ENCODE assay signal across 23 cellular contexts in genomic region chr5:94888674-94889073, GRCh38.
DNase-seq lines count a peak whose midpoint lies in the region; ATAC-seq and TF ChIP-seq lines count a peak whose summit lies in the region.
"Had no signal": no experiment of that assay in that cellular context is flagged by ENCODE, and none has a peak within 500 bp of the region (broad histone marks: within the 10 kb centered on the region; RNA-seq: fewer than 3 reads in every experiment).

No MANE protein-coding gene starts in this region.

- CTCF ChIA-PET in HEK293 (lab: Yijun Ruan, JAX), result interaction anchor here (1.0 kb wide), 1 partner anchor 153 kb away, joined by 3 read pairs; no protein-coding TSS in a partner anchor
- CTCF ChIA-PET in WTC11 (lab: Charles Lee), result no interaction called here
- CTCF ChIA-PET in OCI-LY7 (lab: Charles Lee; ENCODE audit: unreplicated experiment), result no interaction called here

- H2AFZ ChIP-seq in GM23248 (no peak overlapping the region), OCI-LY7 (ENCODE audit: low read length) (no peak overlapping the region)

- POLR2A ChIA-PET in HEK293 (lab: Yijun Ruan, JAX) (no interaction called here), WTC11 (lab: Charles Lee) (no interaction called here), OCI-LY7 (lab: Charles Lee) (no interaction called here)

- H3K4me3 ChIP-seq in GM23248 (no peak overlapping the region), HEK293 (ENCODE audit: low read depth, low read length) (no peak overlapping the region), epithelial cell of esophagus (ENCODE audit: low read length) (no peak overlapping the region), OCI-LY7 (ENCODE audit: low read depth, low read length, poor library complexity, severe bottlenecking) (no peak overlapping the region)
- H3K4me3 ChIP-seq: BLaER1 treated with 17β-estradiol and CSF1 and Interleukin-3, amounts not matched to agents 10 nM and 100 nM; GM12878; HAP-1 had no signal

- no peak for TF ChIP-seq CTCF in HEK293 (tag by site-specific recombination; IDR thresholded peaks at IDR 0.05)
- TF ChIP-seq CTCF in WTC11 (IDR thresholded peaks at IDR 0.05), result no peak
- no peak for TF ChIP-seq CTCF in epithelial cell of esophagus (IDR thresholded peaks at IDR 0.05; ENCODE audit: insufficient read depth, low read depth, low read length, missing control alignments)
- no peak for TF ChIP-seq CTCF in OCI-LY7 (conservative IDR thresholded peaks at IDR 0.05; ENCODE audit: low read length)
- no peak for TF ChIP-seq CTCF in GM20000 (IDR thresholded peaks at IDR 0.05; ENCODE audit: extremely low read depth, missing control alignments)

- no peaks in the 10 kb centered on the region for H3K79me2 ChIP-seq in GM23248 (ENCODE audit: insufficient read depth)
- H3K79me2 ChIP-seq in OCI-LY7 (ENCODE audit: insufficient read depth, low read depth, low read length), result no peaks in the 10 kb centered on the region

- no peak overlapping the region for H3K4me3 Mint-ChIP-seq in WTC11
- H3K4me3 Mint-ChIP-seq: B cell; CD8-positive, alpha-beta memory T cell; IgD-negative memory B cell had no signal

- no peaks in the 10 kb centered on the region for H3F3A ChIP-seq in GM23248 (ENCODE audit: insufficient read depth)

- no peaks in the 10 kb centered on the region for H3K9me3 Mint-ChIP-seq in WTC11
- H3K9me3 Mint-ChIP-seq: CD8-positive, alpha-beta memory T cell; IgD-negative memory B cell had no signal

- H3K9me2 ChIP-seq in GM23248 (ENCODE audit: insufficient read depth) (no peaks in the 10 kb centered on the region), OCI-LY7 (ENCODE audit: insufficient read depth, low read length) (no peaks in the 10 kb centered on the region)

- no peak overlapping the region for H3K27ac ChIP-seq in GM23248
- no peak overlapping the region for H3K27ac ChIP-seq in HEK293 (ENCODE audit: extremely low read depth, low read depth, low read length)
- no peak overlapping the region for H3K27ac ChIP-seq in OCI-LY7 (ENCODE audit: low read depth, low read length, poor library complexity, severe bottlenecking)
- H3K27ac ChIP-seq: BLaER1 treated with 17β-estradiol and CSF1 and Interleukin-3, amounts not matched to agents 10 nM and 100 nM; HL-60; KMS-11 had no signal

- no peak overlapping the region for H3K9ac ChIP-seq in GM23248
- H3K9ac ChIP-seq: BLaER1 treated with 17β-estradiol and CSF1 and Interleukin-3, amounts not matched to agents 10 nM and 100 nM; KMS-11 had no signal

- peak; percentile 3 for DNase-seq in GM23248
- no peak for DNase-seq in WTC11 (ENCODE audit: low spot score)
- peak; percentile 4 for DNase-seq in epithelial cell of esophagus (ENCODE audit: low read depth)
- no peak for DNase-seq in OCI-LY7 (ENCODE audit: low spot score)
- DNase-seq in NCI-H524 (lab: John Stamatoyannopoulos, UW), result no peak
- DNase-seq in GM20000 (ENCODE audit: low spot score), result no peak
- DNase-seq: 8988T; CD8-positive, alpha-beta memory T cell; COR-L47; DMS 273 treated with DMSO at 0.1 percent for 48 hours; DMS53; DND-41; EL; GOT3 had no signal

- 39 to 55% methylated on average over 3 of the region's 3 CpGs for WGBS in GM23248 (ENCODE audit: low coverage in 1 of 2, low lambda C conversion rate in 2 of 2, missing lambda C conversion rate in 2 of 2), 2 experiments

- no peaks in the 10 kb centered on the region for H3K27me3 Mint-ChIP-seq in WTC11 (ENCODE audit: low read depth)

- ATAC-seq in WTC11, result no peak
- no peak for ATAC-seq in GM19395 (IDR thresholded peaks at IDR 0.05; ENCODE audit: unreplicated experiment)
- ATAC-seq: GM12878 had no signal

- H3K4me1 Mint-ChIP-seq in WTC11, result peaks cover 29% of the 10 kb centered on the region
- H3K4me1 Mint-ChIP-seq: B cell; CD8-positive, alpha-beta memory T cell; IgD-negative memory B cell had no signal

- intact Hi-C loops in OCI-LY7 (cut with micrococcal nuclease; ENCODE audit: unreplicated experiment), result no loop called here

- H3K4me1 ChIP-seq in GM23248 (ENCODE audit: insufficient read depth), result no peaks in the 10 kb centered on the region
- H3K4me1 ChIP-seq in HEK293 (ENCODE audit: control insufficient read depth, insufficient read depth, low read length), result 0 out of 2 replicates have a peak, but pooled peaks cover 3% of the 10 kb centered on the region
- no peaks in the 10 kb centered on the region for H3K4me1 ChIP-seq in OCI-LY7 (ENCODE audit: insufficient read depth, low read length, poor library complexity, severe bottlenecking)

- H3K36me3 ChIP-seq in GM23248 (ENCODE audit: low read depth) (no peaks in the 10 kb centered on the region), HEK293 (ENCODE audit: control insufficient read depth in 2 of 2, insufficient read depth in 1 of 2, low read length in 2 of 2) (no peaks in the 10 kb centered on the region), OCI-LY7 (ENCODE audit: insufficient read depth, low read length) (no peaks in the 10 kb centered on the region)
- H3K36me3 ChIP-seq: HAP-1 had no signal

- BruUV-seq in OCI-LY7 (replicated peaks; lab: Mats Ljungman, UMichigan), result no TSS peak

- peak overlapping the region; percentile 68; the same call in 1 of the 2 replicates for H3K27ac Mint-ChIP-seq in WTC11
- H3K27ac Mint-ChIP-seq: B cell; CD8-positive, alpha-beta memory T cell; IgD-negative memory B cell had no signal

- H4K20me1 ChIP-seq in GM23248 (ENCODE audit: insufficient read depth) (no peaks in the 10 kb centered on the region), OCI-LY7 (ENCODE audit: insufficient read depth, low read length) (no peaks in the 10 kb centered on the region)
- H4K20me1 ChIP-seq: BLaER1 treated with 17β-estradiol and CSF1 and Interleukin-3, amounts not matched to agents 10 nM and 100 nM had no signal

- no peak overlapping the region for H3K4me2 ChIP-seq in GM23248 (ENCODE audit: unreplicated experiment)
- no peak overlapping the region for H3K4me2 ChIP-seq in OCI-LY7 (ENCODE audit: low read length)
- H3K4me2 ChIP-seq: BLaER1 treated with 17β-estradiol and CSF1 and Interleukin-3, amounts not matched to agents 10 nM and 100 nM; KMS-11 had no signal

- H3K27me3 ChIP-seq in GM23248 (replicated peaks; ENCODE audit: insufficient read depth), result no peaks in the 10 kb centered on the region
- H3K27me3 ChIP-seq: BLaER1 treated with 17β-estradiol and CSF1 and Interleukin-3, amounts not matched to agents 10 nM and 100 nM had no signal

- in situ Hi-C loops in GM23248 (cut with MboI), result no loop called here

- H3K9me3 ChIP-seq in GM23248 (ENCODE audit: low read depth), result no peaks in the 10 kb centered on the region
- no peaks in the 10 kb centered on the region for H3K9me3 ChIP-seq in HEK293 (ENCODE audit: control insufficient read depth, insufficient read depth, low read depth, low read length)
- H3K9me3 ChIP-seq in OCI-LY7 (ENCODE audit: low read length), result no peaks in the 10 kb centered on the region
- H3K9me3 ChIP-seq: BLaER1 treated with 17β-estradiol and CSF1 and Interleukin-3, amounts not matched to agents 10 nM and 100 nM; HAP-1 had no signal

- no peaks in the 10 kb centered on the region for H3K36me3 Mint-ChIP-seq in WTC11
- H3K36me3 Mint-ChIP-seq: CD8-positive, alpha-beta memory T cell; IgD-negative memory B cell had no signal

TF ChIP-seq in HEK293, 187 proteins besides CTCF, POLR2A, EP300 and RAD21:
- TF ChIP-seq ZBTB21 (tag by site-specific recombination; IDR thresholded peaks at IDR 0.05) (peak; percentile 45; the same call in 1 of the 2 replicates), ZNF274 (IDR thresholded peaks at IDR 0.05; ENCODE audit: low read length) (no peak), ZNF274 (tag by site-specific recombination; IDR thresholded peaks at IDR 0.05; ENCODE audit: borderline replicate concordance) (no peak)

TF ChIP-seq in WTC11, 78 proteins besides CTCF, POLR2A, EP300 and RAD21 (continues in another document):
- TF ChIP-seq ZNF232 (CRISPR knock-in tag; IDR thresholded peaks at IDR 0.05) (no peak), SMAD4 (CRISPR knock-in tag; IDR thresholded peaks at IDR 0.05) (no peak), MXD4 (CRISPR knock-in tag; IDR thresholded peaks at IDR 0.05; ENCODE audit: borderline replicate concordance) (no peak), HMGA2 (CRISPR knock-in tag; IDR thresholded peaks at IDR 0.05) (no peak), NR3C1 (CRISPR knock-in tag; conservative IDR thresholded peaks at IDR 0.05; ENCODE audit: low read depth) (no peak), OVOL2 (CRISPR knock-in tag; IDR thresholded peaks at IDR 0.05; ENCODE audit: borderline replicate concordance) (no peak), PRDM15 (CRISPR knock-in tag; IDR thresholded peaks at IDR 0.05) (no peak)
- TF ChIP-seq, protein P1, sequence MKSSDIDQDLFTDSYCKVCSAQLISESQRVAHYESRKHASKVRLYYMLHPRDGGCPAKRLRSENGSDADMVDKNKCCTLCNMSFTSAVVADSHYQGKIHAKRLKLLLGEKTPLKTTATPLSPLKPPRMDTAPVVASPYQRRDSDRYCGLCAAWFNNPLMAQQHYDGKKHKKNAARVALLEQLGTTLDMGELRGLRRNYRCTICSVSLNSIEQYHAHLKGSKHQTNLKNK (CRISPR knock-in tag; IDR thresholded peaks at IDR 0.05), result no peak

Comparison
In these comparisons a context has a peak if more than half of its experiments do, and no peak if none do; other contexts are left out.
1. DNase-seq: peak in GM23248 (single experiment) and epithelial cell of esophagus (single experiment); none in WTC11 (single experiment), OCI-LY7 (single experiment), NCI-H524 (0 of 2) and GM20000 (single experiment).